In the genomic region with DNA sequence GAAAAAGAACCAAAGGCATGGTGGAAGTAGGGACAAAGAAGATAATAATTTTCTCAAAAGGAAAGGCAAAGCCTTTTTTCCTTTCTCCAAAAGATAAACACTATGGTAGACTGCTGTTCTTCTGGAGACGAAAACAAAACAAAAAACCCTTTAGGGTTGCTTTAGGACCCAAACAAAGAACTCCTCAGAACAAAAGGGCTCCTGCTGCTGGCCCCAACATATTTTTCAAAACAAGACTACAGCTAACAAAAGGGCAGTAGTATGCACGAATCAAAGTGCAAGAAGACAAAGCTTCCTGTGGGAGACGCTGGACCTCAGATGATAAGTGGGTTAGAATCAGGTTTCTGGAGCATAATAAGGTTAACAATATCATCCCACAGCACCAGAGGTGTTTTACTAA, we compare ENCODE assay signal across 13 cellular contexts. TPM values are rescaled to one million over a fixed set of nuclear protein-coding genes. Genes with fewer than 3 reads are reported as not detected.
"Had no signal": no experiment of that assay in that cellular context is flagged by ENCODE, and none has a peak within 500 bp of the region (broad histone marks: within the 10 kb centered on the region; RNA-seq: fewer than 3 reads in every experiment).

No MANE protein-coding gene starts in this region.

- H3K4me3 Mint-ChIP-seq: activated CD4-positive, alpha-beta T cell treated with anti-CD3 and anti-CD28 coated beads, Interleukin-2, amount 10 ng/mL, durations not matched to agents 7 days and 5 days; activated naive CD8-positive, alpha-beta T cell treated with anti-CD3 and anti-CD28 coated beads, Interleukin-2, amount 10 ng/mL, durations not matched to agents 7 days and 5 days; dendritic cell treated with granulocyte-macrophage colony-stimulating factor and Interleukin-4, amounts not matched to agents 40 ng/mL and 50 ng/mL, for 4 days; nephron progenitor cell; stimulated activated naive CD8-positive, alpha-beta T cell treated with anti-CD3 and anti-CD28 coated beads, Interleukin-15, Interleukin-2, amounts not matched to agents 100 ng/mL and 50 ng/mL, for 24 hours had no signal

- H3K27ac Mint-ChIP-seq: activated CD4-positive, alpha-beta T cell treated with anti-CD3 and anti-CD28 coated beads, Interleukin-2, amount 10 ng/mL, durations not matched to agents 7 days and 5 days; activated naive CD8-positive, alpha-beta T cell treated with anti-CD3 and anti-CD28 coated beads, Interleukin-2, amount 10 ng/mL, durations not matched to agents 7 days and 5 days; dendritic cell treated with granulocyte-macrophage colony-stimulating factor and Interleukin-4, amounts not matched to agents 40 ng/mL and 50 ng/mL, for 4 days; nephron progenitor cell; stimulated activated naive CD8-positive, alpha-beta T cell treated with anti-CD3 and anti-CD28 coated beads, Interleukin-15, Interleukin-2, amounts not matched to agents 100 ng/mL and 50 ng/mL, for 24 hours had no signal

- H3K27me3 ChIP-seq: brain microvascular endothelial cell, testis had no signal

- H3K4me3 ChIP-seq: testis had no signal

- H3K27me3 Mint-ChIP-seq: activated CD4-positive, alpha-beta T cell treated with anti-CD3 and anti-CD28 coated beads, Interleukin-2, amount 10 ng/mL, durations not matched to agents 7 days and 5 days; activated naive CD8-positive, alpha-beta T cell treated with anti-CD3 and anti-CD28 coated beads, Interleukin-2, amount 10 ng/mL, durations not matched to agents 7 days and 5 days; dendritic cell treated with granulocyte-macrophage colony-stimulating factor and Interleukin-4, amounts not matched to agents 40 ng/mL and 50 ng/mL, for 4 days; stimulated activated naive CD8-positive, alpha-beta T cell treated with anti-CD3 and anti-CD28 coated beads, Interleukin-15, Interleukin-2, amounts not matched to agents 100 ng/mL and 50 ng/mL, for 24 hours had no signal

- H3K4me1 ChIP-seq: testis had no signal

- H3K9me3 Mint-ChIP-seq: activated CD4-positive, alpha-beta T cell treated with anti-CD3 and anti-CD28 coated beads, Interleukin-2, amount 10 ng/mL, durations not matched to agents 7 days and 5 days; activated naive CD8-positive, alpha-beta T cell treated with anti-CD3 and anti-CD28 coated beads, Interleukin-2, amount 10 ng/mL, durations not matched to agents 7 days and 5 days; dendritic cell treated with granulocyte-macrophage colony-stimulating factor and Interleukin-4, amounts not matched to agents 40 ng/mL and 50 ng/mL, for 4 days; nephron progenitor cell; stimulated activated naive CD8-positive, alpha-beta T cell treated with anti-CD3 and anti-CD28 coated beads, Interleukin-15, Interleukin-2, amounts not matched to agents 100 ng/mL and 50 ng/mL, for 24 hours had no signal

- DNase-seq: activated CD4-positive, alpha-beta T cell treated with anti-CD3 and anti-CD28 coated beads, Interleukin-2, amount 10 ng/mL, durations not matched to agents 7 days and 5 days; activated CD8-positive, alpha-beta memory T cell treated with anti-CD3 and anti-CD28 coated beads, Interleukin-2, amount 50 U/mL, for 48 hours; activated naive CD8-positive, alpha-beta T cell treated with anti-CD3 and anti-CD28 coated beads, Interleukin-2, amount 10 ng/mL, durations not matched to agents 7 days and 5 days; anterior cingulate cortex; brain microvascular endothelial cell; erythroblast; nephron progenitor cell; testis had no signal

- H3K9me3 ChIP-seq: testis had no signal

- H3K27ac ChIP-seq: brain microvascular endothelial cell, testis had no signal

RNA-seq across cellular contexts. Expression of gene SLC12A5, which starts 45.0 kb away (rescaled TPM):
- total RNA-seq: lower leg skin, osteocyte, ureter had no signal
